In genomic region chr1:212242288-212242984, GRCh38 we compare ENCODE assay signal across 9 cellular contexts. TPM values are rescaled to one million over a fixed set of nuclear protein-coding genes. Genes with fewer than 3 reads are reported as not detected.
DNase-seq lines count a peak whose midpoint lies in the region; ATAC-seq, FAIRE-seq and TF ChIP-seq lines count a peak whose summit lies in the region.
"Had no signal": no experiment of that assay in that cellular context is flagged by ENCODE, and none has a peak within 500 bp of the region (broad histone marks: within the 10 kb centered on the region; RNA-seq: fewer than 3 reads in every experiment).

No MANE protein-coding gene starts in this region.

- TF ChIP-seq EP300 in HepG2 (IDR thresholded peaks at IDR 0.05; ENCODE audit: low read depth in 2 of 2, low read length in 2 of 2) (peak in 1 of 2 experiments; percentile 81; a peak in 2 of 4 replicates), HepG2 (CRISPR knock-in tag; IDR thresholded peaks at IDR 0.05; ENCODE audit: borderline replicate concordance) (peak; percentile 53; the same call in 1 of the 2 replicates), tibial nerve (IDR thresholded peaks at IDR 0.05) (peak in 1 of 2 donors; percentile 50)

- peaks cover 7% of the 10 kb centered on the region for H3K36me3 Mint-ChIP-seq in activated CD4-positive, alpha-beta T cell treated with anti-CD3 and anti-CD28 coated beads, Interleukin-2, amount 10 ng/mL, durations not matched to agents 7 days and 5 days (ENCODE audit: low read depth)

- TF ChIP-seq CTCF in body of pancreas (IDR thresholded peaks at IDR 0.05), result no peak
- no peak for TF ChIP-seq CTCF in HepG2 (CRISPR knock-in tag; IDR thresholded peaks at IDR 0.05)
- TF ChIP-seq CTCF in tibial nerve (IDR thresholded peaks at IDR 0.05), result no peak

- H3K79me2 ChIP-seq in HepG2 (ENCODE audit: insufficient read depth, low read length), result no peaks in the 10 kb centered on the region

- no peak overlapping the region for H3K4me3 ChIP-seq in body of pancreas
- peak overlapping the region; percentile 23 to 39 (median 24); a peak in 4 of 6 replicates for H3K4me3 ChIP-seq in HepG2 (replicated peaks in 1 of 3; ENCODE audit: insufficient read depth in 1 of 3, low read depth in 2 of 3, low read length in 3 of 3)
- H3K4me3 ChIP-seq in tibial nerve, result no peak overlapping the region

- no peak for TF ChIP-seq RAD21 in HepG2 (CRISPR knock-in tag; IDR thresholded peaks at IDR 0.05)

- peaks cover 28% of the 10 kb centered on the region for H3K4me1 Mint-ChIP-seq in activated CD4-positive, alpha-beta T cell treated with anti-CD3 and anti-CD28 coated beads, Interleukin-2, amount 10 ng/mL, durations not matched to agents 7 days and 5 days

- peaks cover 34% of the 10 kb centered on the region for H3K4me1 ChIP-seq in body of pancreas
- H3K4me1 ChIP-seq in HepG2 (ENCODE audit: insufficient read depth, low read length), result peaks cover 85% of the 10 kb centered on the region
- peaks cover 0 to 5% (median 0%) of the 10 kb centered on the region in 4 donors for H3K4me1 ChIP-seq in tibial nerve

- H3K4me2 ChIP-seq in HepG2 (ENCODE audit: low read depth, low read length), result peak overlapping the region; percentile 56
- H3K4me2 ChIP-seq: KMS-11 had no signal

- no peaks in the 10 kb centered on the region for H3K9me3 ChIP-seq in body of pancreas
- H3K9me3 ChIP-seq in HepG2 (ENCODE audit: low read length), result no peaks in the 10 kb centered on the region
- H3K9me3 ChIP-seq in tibial nerve, result no peaks in the 10 kb centered on the region

- 43 to 55% methylated on average over 11 of the region's 11 CpGs for WGBS in body of pancreas, 2 donors
- WGBS in HepG2 (ENCODE audit: low lambda C conversion rate), result 3% methylated on average over 11 of the region's 11 CpGs
- 16 to 32% methylated on average over 11 of the region's 11 CpGs for WGBS in tibial nerve, 2 donors

- no TSS peak for BruUV-seq in HepG2 (replicated peaks; lab: Mats Ljungman, UMichigan)

- no peaks in the 10 kb centered on the region for H3K36me3 ChIP-seq in body of pancreas (replicated peaks in 1 of 2; ENCODE audit: insufficient read depth in 1 of 2, low read depth in 2 of 2)
- no peaks in the 10 kb centered on the region for H3K36me3 ChIP-seq in HepG2 (replicated peaks in 1 of 2; ENCODE audit: control insufficient read depth in 1 of 2, insufficient read depth in 2 of 2, low read length in 2 of 2)
- H3K36me3 ChIP-seq in tibial nerve, result no peaks in the 10 kb centered on the region

- peak overlapping the region in 2 of 4 donors; percentile 42 to 52 for H3K27ac ChIP-seq in body of pancreas
- H3K27ac ChIP-seq in HepG2 (ENCODE audit: extremely low read length, insufficient read depth, low read length), result peak overlapping the region; percentile 70
- peak overlapping the region in 3 of 4 donors; percentile 17 to 68 (median 44) for H3K27ac ChIP-seq in tibial nerve
- H3K27ac ChIP-seq: KMS-11 had no signal

- peaks cover 3% of the 10 kb centered on the region for H3K27me3 Mint-ChIP-seq in activated CD4-positive, alpha-beta T cell treated with anti-CD3 and anti-CD28 coated beads, Interleukin-2, amount 10 ng/mL, durations not matched to agents 7 days and 5 days

- peak; percentile 19 for ATAC-seq in body of pancreas
- ATAC-seq in HepG2, result peak; percentile 77

- no peak overlapping the region for H3K4me3 Mint-ChIP-seq in activated CD4-positive, alpha-beta T cell treated with anti-CD3 and anti-CD28 coated beads, Interleukin-2, amount 10 ng/mL, durations not matched to agents 7 days and 5 days

- TF ChIP-seq POLR2A in body of pancreas (IDR thresholded peaks at IDR 0.05), result no peak
- peak in 1 of 2 experiments; percentile 11; a peak in 1 of 4 replicates for TF ChIP-seq POLR2A in HepG2 (IDR thresholded peaks at IDR 0.05; ENCODE audit: insufficient read depth in 1 of 2, low read depth in 2 of 2, low read length in 2 of 2)
- TF ChIP-seq POLR2A in tibial nerve (IDR thresholded peaks at IDR 0.05), result no peak

- in situ Hi-C loops in HepG2 (cut with HindIII; ENCODE audit: extremely low pct_ligation_motif_present, low pct_unique_long_range_greater_than_20kb) (no loop called here), KBM-7 (cut with MboI; ENCODE audit: low pct_unique_long_range_greater_than_20kb, low sequenced_read_pairs) (no loop called here)

- intact Hi-C loops in body of pancreas (cut with DNase I), result no loop called here
- intact Hi-C loops in HepG2 (cut with micrococcal nuclease; ENCODE audit: unreplicated experiment), result loop anchor here (1.0 to 5.0 kb wide), 2 partner anchors 13 to 45 kb away; partner anchors contain the start of gene PPP2R5A

- H2AFZ ChIP-seq in HepG2 (ENCODE audit: low read length), result no peak overlapping the region

- H3K27ac Mint-ChIP-seq in activated CD4-positive, alpha-beta T cell treated with anti-CD3 and anti-CD28 coated beads, Interleukin-2, amount 10 ng/mL, durations not matched to agents 7 days and 5 days, result peak overlapping the region; percentile 79

- H3K9ac ChIP-seq in HepG2 (ENCODE audit: insufficient read depth, low read depth, low read length), result peak overlapping the region; percentile 55
- H3K9ac ChIP-seq: KMS-11 had no signal

- H4K20me1 ChIP-seq in HepG2 (ENCODE audit: insufficient read depth, low read length), result no peaks in the 10 kb centered on the region

- DNase-seq in activated CD4-positive, alpha-beta T cell treated with anti-CD3 and anti-CD28 coated beads, Interleukin-2, amount 10 ng/mL, durations not matched to agents 7 days and 5 days, result no peak
- DNase-seq in activated CD4-positive, alpha-beta T cell treated with anti-CD3 and anti-CD28 coated beads for 48 hours, result no peak
- no peak for DNase-seq in body of pancreas
- peak; percentile 79 for DNase-seq in HepG2 (ENCODE audit: low spot score)
- no peak for DNase-seq in tibial nerve (ENCODE audit: low spot score in 2 of 2)
- no peak for DNase-seq in NCI-H1105 (lab: John Stamatoyannopoulos, UW)
- no peak for DNase-seq in ecto neural progenitor cell (ENCODE audit: low spot score)
- no peak for DNase-seq in KBM-7

- CTCF ChIA-PET in activated CD4-positive, alpha-beta T cell treated with anti-CD3 and anti-CD28 coated beads, Interleukin-2, amount 10 ng/mL, durations not matched to agents 7 days and 5 days (lab: Charles Lee), result interaction anchor here (0.7 to 1.9 kb wide), 4 partner anchors 9 to 65 kb away, joined by 3 to 7 read pairs (median 3); no protein-coding TSS in a partner anchor
- CTCF ChIA-PET in HepG2 (lab: Yijun Ruan, JAX; ENCODE audit: low intra/inter-chr PET ratio, low total read pairs), result no interaction called here

- H3K27me3 ChIP-seq in body of pancreas (no peaks in the 10 kb centered on the region), HepG2 (ENCODE audit: control insufficient read depth in 1 of 2, insufficient read depth in 2 of 2, low read length in 2 of 2) (no peaks in the 10 kb centered on the region; a peak in 1 of 5 replicates), tibial nerve (no peaks in the 10 kb centered on the region)

- POLR2A ChIA-PET in activated CD4-positive, alpha-beta T cell treated with anti-CD3 and anti-CD28 coated beads, Interleukin-2, amount 10 ng/mL, durations not matched to agents 7 days and 5 days (lab: Charles Lee), result no interaction called here
- POLR2A ChIA-PET in HepG2 (lab: Yijun Ruan, JAX), result interaction anchor here (0.7 to 4.2 kb wide), 12 partner anchors 8 to 172 kb away, joined by 3 to 72 read pairs (median 8); no protein-coding TSS in a partner anchor

- H3K9me3 Mint-ChIP-seq in activated CD4-positive, alpha-beta T cell treated with anti-CD3 and anti-CD28 coated beads, Interleukin-2, amount 10 ng/mL, durations not matched to agents 7 days and 5 days, result no peaks in the 10 kb centered on the region

- peak; percentile 78 for FAIRE-seq in HepG2 (lab: Jason Lieb, UNC)

TF ChIP-seq in HepG2, 621 proteins besides CTCF, POLR2A, EP300 and RAD21 (continues in another document):
- TF ChIP-seq GABPA (IDR thresholded peaks at IDR 0.05; ENCODE audit: low read depth, low read length), result 0 out of 2 replicates have a peak, but pooled peaks have one; percentile 28
- peak; percentile 74 for TF ChIP-seq GABPA (CRISPR knock-in tag; IDR thresholded peaks at IDR 0.05; ENCODE audit: low read depth)
- TF ChIP-seq ZFP41 (CRISPR knock-in tag; IDR thresholded peaks at IDR 0.05; ENCODE audit: borderline replicate concordance), result no peak
- peak; percentile 47 for TF ChIP-seq RCOR2 (CRISPR knock-in tag; IDR thresholded peaks at IDR 0.05)
- TF ChIP-seq ZEB1 (IDR thresholded peaks at IDR 0.05; ENCODE audit: insufficient replicate concordance, low read depth), result peak; percentile 31
- TF ChIP-seq ZNF121 (CRISPR knock-in tag; IDR thresholded peaks at IDR 0.05), result no peak

RNA-seq across cellular contexts. Expression of gene PPP2R5A, which starts 42.8 kb away (rescaled TPM):
- 10 to 100 TPM; 59.9 to 63.9 TPM for total RNA-seq in activated CD4-positive, alpha-beta T cell treated with anti-CD3 and anti-CD28 coated beads, Interleukin-2, amount 10 ng/mL, durations not matched to agents 7 days and 5 days
- 10 to 100 TPM; 30.3 to 32.7 TPM for total RNA-seq in body of pancreas
- 22.0 and 26.5 TPM in 2 replicates for total RNA-seq in HepG2 (2016; rRNA removed; fragmentation: Illumina TruSeq; extraction: Trizol)
- 6.9 and 7.3 TPM in 2 replicates for total RNA-seq in HepG2 (2016; cell fraction: cytosol; rRNA removed; fragmentation: Illumina TruSeq; extraction: Trizol; ENCODE audit: low read depth)
- 21.8 and 25.0 TPM in 2 replicates for total RNA-seq in HepG2 (2016; cell fraction: insoluble cytoplasmic fraction; rRNA removed; fragmentation: Illumina TruSeq; extraction: Trizol)
- total RNA-seq in HepG2 (2016; cell fraction: membrane; rRNA removed; fragmentation: Illumina TruSeq; extraction: Trizol), result 22.7 and 24.3 TPM in 2 replicates
- total RNA-seq in HepG2 (2016; cell fraction: nucleus; rRNA removed; fragmentation: Illumina TruSeq; extraction: Trizol), result 15.8 and 16.6 TPM in 2 replicates
- 27.5 and 31.4 TPM in 2 replicates for polyA plus RNA-seq in HepG2 (2011; rRNA removed)
- 14.2 and 20.6 TPM in 2 replicates for polyA plus RNA-seq in HepG2 (2011; cell fraction: cytosol; rRNA removed)
- 13.4 and 15.4 TPM in 2 replicates for polyA plus RNA-seq in HepG2 (2011; cell fraction: nucleus; rRNA removed)
- 20.6 and 22.6 TPM in 2 replicates for polyA plus RNA-seq in HepG2 (2012)
- polyA plus RNA-seq in HepG2 (2016; cell fraction: cytosol; fragmentation: Illumina TruSeq; extraction: Trizol; ENCODE audit: low read depth), result 5.8 and 6.4 TPM in 2 replicates
- polyA plus RNA-seq in HepG2 (2016; cell fraction: insoluble cytoplasmic fraction; fragmentation: Illumina TruSeq; extraction: Trizol; ENCODE audit: low read depth), result 27.2 and 28.9 TPM in 2 replicates
- 18.6 and 19.6 TPM in 2 replicates for polyA plus RNA-seq in HepG2 (2016; cell fraction: membrane; fragmentation: Illumina TruSeq; extraction: Trizol; ENCODE audit: low read depth)
- 19.9 and 22.9 TPM in 2 replicates for polyA plus RNA-seq in HepG2 (2016; cell fraction: nucleus; fragmentation: Illumina TruSeq; extraction: Trizol; ENCODE audit: insufficient read depth, low read depth)
- polyA minus RNA-seq in HepG2 (2011; rRNA and poly(A)+ RNA removed; ENCODE audit: low replicate concordance), result 10.8 and 12.7 TPM in 2 replicates
- 16.4 and 21.3 TPM in 2 replicates for polyA minus RNA-seq in HepG2 (2011; cell fraction: cytosol; rRNA and poly(A)+ RNA removed)
- polyA minus RNA-seq in HepG2 (2011; cell fraction: nucleus; rRNA and poly(A)+ RNA removed), result 21.4 and 23.7 TPM in 2 replicates
- 10 to 100 TPM; 38.5 to 48.0 (median 41.7) TPM for total RNA-seq in tibial nerve

Comparison
In these comparisons a context has a peak if more than half of its experiments do, and no peak if none do; other contexts are left out.
1. H3K4me3 ChIP-seq: peak in HepG2 (3 of 3); none in body of pancreas (0 of 2) and tibial nerve (0 of 4).